ENCODE assay signal across 24 cellular contexts in genomic region chr3:179233043-179233442, GRCh38.
"Had no signal": no experiment of that assay in that cellular context is flagged by ENCODE, and none has a peak within 500 bp of the region (broad histone marks: within the 10 kb centered on the region; RNA-seq: fewer than 3 reads in every experiment).

No MANE protein-coding gene starts in this region.

- ATAC-seq: left cardiac atrium; lower lobe of right lung; natural killer cell; stimulated activated effector memory CD8-positive, alpha-beta T cell treated with anti-CD3 and anti-CD28 coated beads, Interleukin-12 subunit alpha, Interleukin-12 subunit beta, amount 100 ng/mL, for 72 hours; stimulated activated naive CD8-positive, alpha-beta T cell treated with anti-CD3 and anti-CD28 coated beads, Interleukin-15, Interleukin-2, amounts not matched to agents 100 U/mL and 50 U/mL, for 24 hours had no signal

- H3K4me3 ChIP-seq: hepatocyte, left ventricle myocardium inferior, lower lobe of right lung, suprapubic skin, thyroid gland, upper lobe of left lung, uterus had no signal

- DNase-seq: effector CD4-positive, alpha-beta T cell; endodermal cell; erythroblast; foreskin melanocyte; head of caudate nucleus; kidney; left cardiac atrium; left ventricle myocardium inferior; lower lobe of right lung; natural killer cell; posterior cingulate gyrus; small intestine; stimulated activated CD4-positive, alpha-beta T cell treated with anti-CD3 and anti-CD28 coated beads, Interleukin-4, amount 100 ng/mL, for 1 hour; stimulated activated CD8-positive, alpha-beta memory T cell treated with anti-CD3 and anti-CD28 coated beads, Interleukin-4, amount 100 ng/mL, for 48 hours; stimulated activated naive CD8-positive, alpha-beta T cell treated with anti-CD3 and anti-CD28 coated beads, Interleukin-15, Interleukin-2, amounts not matched to agents 100 U/mL and 50 U/mL, for 24 hours; thyroid gland; upper lobe of left lung; uterus had no signal

- H3K4me3 Mint-ChIP-seq: endodermal cell; memory B cell; mesothelial cell of epicardium; natural killer cell; neural crest cell; stimulated activated effector memory CD8-positive, alpha-beta T cell treated with anti-CD3 and anti-CD28 coated beads, Interleukin-12 subunit alpha, Interleukin-12 subunit beta, amount 100 ng/mL, for 72 hours had no signal

- H3K27me3 ChIP-seq: hepatocyte, suprapubic skin, thyroid gland, upper lobe of left lung, uterus had no signal

- H3K27ac ChIP-seq: hepatocyte, left ventricle myocardium inferior, lower lobe of right lung, suprapubic skin, thyroid gland, upper lobe of left lung, uterus had no signal

- H3K27me3 Mint-ChIP-seq: memory B cell had no signal

- H3K36me3 ChIP-seq: uterus had no signal

- H3K27ac Mint-ChIP-seq: endodermal cell; memory B cell; mesothelial cell of epicardium; natural killer cell; stimulated activated effector memory CD8-positive, alpha-beta T cell treated with anti-CD3 and anti-CD28 coated beads, Interleukin-12 subunit alpha, Interleukin-12 subunit beta, amount 100 ng/mL, for 72 hours had no signal

- H3K4me1 ChIP-seq: lower lobe of right lung, suprapubic skin, thyroid gland, upper lobe of left lung, uterus had no signal

- H3K4me1 Mint-ChIP-seq: memory B cell; natural killer cell; neural crest cell; stimulated activated effector memory CD8-positive, alpha-beta T cell treated with anti-CD3 and anti-CD28 coated beads, Interleukin-12 subunit alpha, Interleukin-12 subunit beta, amount 100 ng/mL, for 72 hours had no signal

- H3K9me3 ChIP-seq: left ventricle myocardium inferior, lower lobe of right lung, suprapubic skin, thyroid gland, upper lobe of left lung, uterus had no signal
